9 cellular contexts compared by ENCODE assay signal in the genomic region with DNA sequence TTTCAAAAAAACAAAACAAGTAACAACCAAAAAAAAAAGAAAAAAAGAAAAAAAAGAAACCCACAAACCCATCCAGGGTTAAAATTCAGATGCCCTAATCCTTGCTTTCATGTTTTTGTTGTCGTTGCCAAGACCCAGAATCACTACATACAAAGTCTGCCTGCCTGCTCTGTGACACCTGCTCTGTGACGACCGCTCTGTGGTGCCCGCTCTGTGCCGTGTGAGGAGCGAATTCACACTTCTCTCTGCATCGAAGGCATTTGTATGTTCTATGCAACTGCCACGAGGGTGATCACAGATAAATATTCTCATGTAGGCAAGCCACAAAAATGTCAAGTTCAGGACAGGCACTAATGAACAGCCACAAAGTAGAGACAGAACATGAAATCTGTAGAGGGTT.
DNase-seq lines count a peak whose midpoint lies in the region; ATAC-seq, FAIRE-seq and TF ChIP-seq lines count a peak whose summit lies in the region.
"Had no signal": no experiment of that assay in that cellular context is flagged by ENCODE, and none has a peak within 500 bp of the region (broad histone marks: within the 10 kb centered on the region; RNA-seq: fewer than 3 reads in every experiment).

No MANE protein-coding gene starts in this region.

- H3K36me3 Mint-ChIP-seq in HFFc6 (ENCODE audit: low read depth): peaks cover 37% of the 10 kb centered on the region

- intact Hi-C loops in gastrocnemius medialis (cut with DNase I; ENCODE audit: low total_unique reads) (loop anchor here (5.0 kb wide), 1 partner anchor 54 kb away; no protein-coding TSS in a partner anchor), sigmoid colon (cut with DNase I) (no loop called here)

- TF ChIP-seq EP300 in sigmoid colon (IDR thresholded peaks at IDR 0.05): no peak

- no peak overlapping the region for H3K4me3 Mint-ChIP-seq in HFFc6

- peaks cover 1% of the 10 kb centered on the region; the same call in 1 of the 2 replicates for H3K27me3 Mint-ChIP-seq in HFFc6 (ENCODE audit: insufficient read depth)

- peaks cover 22% of the 10 kb centered on the region for H3K4me1 Mint-ChIP-seq in HFFc6 (ENCODE audit: low read depth)

- H3K27me3 ChIP-seq in gastrocnemius medialis (no peaks in the 10 kb centered on the region), sigmoid colon (no peaks in the 10 kb centered on the region), HAP-1 (ENCODE audit: low read depth) (no peaks in the 10 kb centered on the region)

- H3K4me1 ChIP-seq in gastrocnemius medialis: peaks cover 38 to 51% of the 10 kb centered on the region in 2 donors
- H3K4me1 ChIP-seq in sigmoid colon: peaks cover 0 to 4% (median 0%) of the 10 kb centered on the region in 4 donors
- no peaks in the 10 kb centered on the region; the same call in 1 of the 2 replicates for H3K4me1 ChIP-seq in HAP-1

- FAIRE-seq in GM18507 (lab: Jason Lieb, UNC): peak; percentile 79

- peaks cover 0 to 6% of the 10 kb centered on the region in 2 donors for H3K36me3 ChIP-seq in gastrocnemius medialis
- H3K36me3 ChIP-seq in sigmoid colon: peaks cover 0 to 45% (median 11%) of the 10 kb centered on the region in 4 donors
- H3K36me3 ChIP-seq in HAP-1 (replicated peaks): no peaks in the 10 kb centered on the region; the same call in 1 of the 2 replicates

- peak overlapping the region; percentile 30; the same call in 1 of the 2 replicates for H3K27ac Mint-ChIP-seq in HFFc6

- no peaks in the 10 kb centered on the region for H3K9me3 Mint-ChIP-seq in HFFc6

- H3K9me3 ChIP-seq in gastrocnemius medialis (no peaks in the 10 kb centered on the region), sigmoid colon (no peaks in the 10 kb centered on the region), HAP-1 (no peaks in the 10 kb centered on the region)

- TF ChIP-seq CTCF in HFFc6 (IDR thresholded peaks at IDR 0.05) (no peak), gastrocnemius medialis (IDR thresholded peaks at IDR 0.05 in 4 of 5, conservative IDR thresholded peaks at IDR 0.05 in 1 of 5) (no peak), sigmoid colon (IDR thresholded peaks at IDR 0.05) (no peak)

- H3K4me3 ChIP-seq in gastrocnemius medialis (no peak overlapping the region), sigmoid colon (no peak overlapping the region), HAP-1 (no peak overlapping the region)

- WGBS in sigmoid colon, 2 donors: 75 to 76% methylated on average over 8 of the region's 8 CpGs

- ATAC-seq in gastrocnemius medialis: no peak

- in situ Hi-C loops in gastrocnemius medialis (cut with MboI; ENCODE audit: low sequenced_read_pairs in 4 of 4) (loop anchor here in 1 of 4 donors (5.0 kb wide), 1 partner anchor 59 kb away; no protein-coding TSS in a partner anchor), HAP-1 (cut with MboI; ENCODE audit: low sequenced_read_pairs) (no loop called here)

- TF ChIP-seq POLR2A in gastrocnemius medialis (IDR thresholded peaks at IDR 0.05) (no peak), sigmoid colon (IDR thresholded peaks at IDR 0.05) (no peak)

- peak overlapping the region; percentile 75 to 85 (median 84) for H3K27ac ChIP-seq in gastrocnemius medialis
- H3K27ac ChIP-seq in sigmoid colon: peak overlapping the region in 2 of 4 donors; percentile 54 to 63

- no peak for DNase-seq in GM18507 (ENCODE audit: extremely low spot score, insufficient read length, low read depth)
- DNase-seq in HFFc6: no peak
- DNase-seq in activated gamma-delta T cell (lab: John Stamatoyannopoulos, UW): peak; percentile 33
- DNase-seq in gastrocnemius medialis: no peak
- no peak for DNase-seq in sigmoid colon
- no peak for DNase-seq in stimulated activated CD4-positive, alpha-beta T cell treated with anti-CD3 and anti-CD28 coated beads, Interleukin-4, amount 100 ng/mL, for 24 hours
- no peak for DNase-seq in HAP-1 (ENCODE audit: low spot score in 2 of 2)
- DNase-seq in activated effector memory CD4-positive, alpha-beta T cell treated with anti-CD3 and anti-CD28 coated beads, Interleukin-2, amount 50 U/mL, for 16 hours: no peak
- DNase-seq: DMS79 treated with DMSO at 0.1 percent for 48 hours had no signal
